Comparison of ENCODE assay signal across 34 cellular contexts in the genomic region with DNA sequence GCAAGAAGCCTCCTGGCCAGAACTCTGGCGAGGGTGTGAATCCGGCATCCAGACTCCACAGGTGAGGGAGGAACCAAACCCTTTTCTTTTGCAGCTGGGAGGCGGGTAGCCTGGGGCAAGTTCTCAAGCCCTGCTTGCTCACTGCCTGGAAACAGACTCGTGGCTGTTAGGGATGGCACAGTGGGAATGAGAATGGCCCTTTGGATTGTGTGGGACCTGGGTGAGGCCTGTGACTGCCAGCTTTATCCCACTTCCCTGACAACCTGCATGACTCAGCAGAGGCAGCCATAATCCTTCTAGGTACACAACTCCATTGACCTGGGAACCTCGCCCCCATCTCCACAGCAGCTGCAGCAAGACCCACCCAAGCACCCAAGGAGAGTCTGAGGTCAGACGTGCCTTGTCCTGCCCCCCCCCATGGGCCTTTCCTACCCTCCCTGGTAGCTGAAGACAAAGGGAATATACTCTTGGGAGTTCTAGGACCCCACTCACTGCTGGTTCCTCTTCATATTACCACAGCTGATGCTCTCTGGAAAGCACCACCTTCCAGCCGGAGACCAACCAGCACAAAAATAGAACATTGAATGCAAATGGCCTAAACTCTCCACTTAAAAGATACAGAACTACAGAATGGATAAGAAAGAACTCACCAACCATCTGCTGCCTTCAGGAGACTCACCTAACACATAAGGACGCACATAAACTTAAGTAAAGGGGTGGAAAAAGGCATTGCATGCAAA. TPM values are rescaled to one million over a fixed set of nuclear protein-coding genes. Genes with fewer than 3 reads are reported as not detected.
DNase-seq lines count a peak whose midpoint lies in the region; ATAC-seq and TF ChIP-seq lines count a peak whose summit lies in the region.
"Had no signal": no experiment of that assay in that cellular context is flagged by ENCODE, and none has a peak within 500 bp of the region (broad histone marks: within the 10 kb centered on the region; RNA-seq: fewer than 3 reads in every experiment).

No MANE protein-coding gene starts in this region.

- no peaks in the 10 kb centered on the region for H4K20me1 ChIP-seq in BLaER1

- H3K27ac Mint-ChIP-seq in activated B cell treated with CpG ODN at 0.5 μM for 24 hours (peak overlapping the region; percentile 69), osteocyte (ENCODE audit: unreplicated experiment) (no peak overlapping the region)
- H3K27ac Mint-ChIP-seq: activated naive CD4-positive, alpha-beta T cell treated with anti-CD3 and anti-CD28 coated beads, Interleukin-2, amount 50 U/mL, for 72 hours; T-helper 2 cell treated with Interferon-gamma antibody and Interleukin-4, amounts not matched to agents 5 μg/mL and 100 μg/mL, for 36 hours had no signal

- H3K9me3 Mint-ChIP-seq in activated B cell treated with CpG ODN at 0.5 μM for 24 hours, result peaks cover 2% of the 10 kb centered on the region
- peaks cover 12% of the 10 kb centered on the region for H3K9me3 Mint-ChIP-seq in osteocyte (ENCODE audit: unreplicated experiment)
- H3K9me3 Mint-ChIP-seq: T-helper 2 cell treated with Interferon-gamma antibody and Interleukin-4, amounts not matched to agents 5 μg/mL and 100 μg/mL, for 36 hours had no signal

- no peak overlapping the region for H3K4me3 ChIP-seq in BLaER1
- H3K4me3 ChIP-seq: colonic mucosa, left ventricle myocardium inferior, right atrium auricular region, stomach, tibial artery had no signal

- peaks cover 40% of the 10 kb centered on the region for H3K4me1 ChIP-seq in BLaER1
- H3K4me1 ChIP-seq: colonic mucosa, left ventricle myocardium inferior, stomach, tibial artery had no signal

- H3K27me3 Mint-ChIP-seq in activated B cell treated with CpG ODN at 0.5 μM for 24 hours, result no peaks in the 10 kb centered on the region
- peaks cover 4% of the 10 kb centered on the region for H3K27me3 Mint-ChIP-seq in osteocyte (ENCODE audit: unreplicated experiment)

- CTCF ChIA-PET in activated B cell treated with CpG ODN at 0.5 μM for 24 hours (lab: Charles Lee), result no interaction called here

- TF ChIP-seq CTCF in activated B cell treated with CpG ODN at 0.5 μM for 24 hours (IDR thresholded peaks at IDR 0.05), result no peak
- no peak for TF ChIP-seq CTCF in osteocyte (IDR thresholded peaks at IDR 0.05)

- H3K4me1 Mint-ChIP-seq in activated B cell treated with CpG ODN at 0.5 μM for 24 hours (peaks cover 59% of the 10 kb centered on the region), osteocyte (ENCODE audit: unreplicated experiment) (no peaks in the 10 kb centered on the region)

- POLR2A ChIA-PET in activated B cell treated with CpG ODN at 0.5 μM for 24 hours (lab: Charles Lee), result interaction anchor here (0.6 to 1.9 kb wide), 3 partner anchors 12 to 1635 kb away, joined by 3 to 5 read pairs (median 4); a partner anchor contains a TSS

- peak overlapping the region; percentile 69 for H3K4me3 Mint-ChIP-seq in activated B cell treated with CpG ODN at 0.5 μM for 24 hours
- H3K4me3 Mint-ChIP-seq in osteocyte (ENCODE audit: unreplicated experiment), result no peak overlapping the region
- H3K4me3 Mint-ChIP-seq: T-helper 2 cell treated with Interferon-gamma antibody and Interleukin-4, amounts not matched to agents 5 μg/mL and 100 μg/mL, for 36 hours had no signal

- no peak overlapping the region for H3K9ac ChIP-seq in BLaER1

- H3K27ac ChIP-seq in BLaER1, result no peak overlapping the region
- H3K27ac ChIP-seq: colonic mucosa, left ventricle myocardium inferior, right atrium auricular region, stomach, tibial artery had no signal

- ATAC-seq in HG03442 (IDR thresholded peaks at IDR 0.05; ENCODE audit: unreplicated experiment) (peak; percentile 55), activated B cell treated with CpG ODN at 0.5 μM for 24 hours (ENCODE audit: low read depth) (peak; percentile 26), left colon (peak; percentile 48)
- ATAC-seq: activated naive CD4-positive, alpha-beta T cell treated with anti-CD3 and anti-CD28 coated beads, Interleukin-2, amount 50 U/mL, for 72 hours had no signal

- intact Hi-C loops in activated B cell treated with CpG ODN at 0.5 μM for 24 hours (cut with micrococcal nuclease) (no loop called here), left colon (cut with DNase I, micrococcal nuclease) (no loop called here)

- no peaks in the 10 kb centered on the region for H3K36me3 Mint-ChIP-seq in activated B cell treated with CpG ODN at 0.5 μM for 24 hours (ENCODE audit: low read depth)
- no peaks in the 10 kb centered on the region for H3K36me3 Mint-ChIP-seq in osteocyte (ENCODE audit: unreplicated experiment)
- H3K36me3 Mint-ChIP-seq: activated naive CD4-positive, alpha-beta T cell treated with anti-CD3 and anti-CD28 coated beads, Interleukin-2, amount 50 U/mL, for 72 hours had no signal

- H3K4me2 ChIP-seq in BLaER1, result peak overlapping the region; percentile 48; the same call in 1 of the 2 replicates

- no peaks in the 10 kb centered on the region for H3K36me3 ChIP-seq in BLaER1
- H3K36me3 ChIP-seq: colonic mucosa, left ventricle myocardium inferior, right atrium auricular region, stomach, tibial artery had no signal

- no peaks in the 10 kb centered on the region for H3K9me3 ChIP-seq in BLaER1
- H3K9me3 ChIP-seq: colonic mucosa, right atrium auricular region, tibial artery had no signal

- no peaks in the 10 kb centered on the region for H3K27me3 ChIP-seq in BLaER1
- H3K27me3 ChIP-seq: colonic mucosa, right atrium auricular region, stomach, tibial artery had no signal

- in situ Hi-C loops in G401 (cut with HindIII; ENCODE audit: low sequenced_read_pairs), result no loop called here

- DNase-seq in activated B cell treated with CpG ODN at 0.5 μM for 24 hours (no peak), left colon (no peak), G401 (ENCODE audit: low spot score) (no peak), amniotic stem cell (lab: John Stamatoyannopoulos, UW) (no peak), osteocyte (ENCODE audit: extremely low spot score, unreplicated experiment) (no peak), NK-92 (lab: John Stamatoyannopoulos, UW; ENCODE audit: unreplicated experiment) (no peak)
- DNase-seq: activated CD4-positive, alpha-beta T cell treated with anti-CD3 and anti-CD28 coated beads for 48 hours; activated CD8-positive, alpha-beta memory T cell treated with anti-CD3 and anti-CD28 coated beads for 24 hours; activated T-cell treated with anti-CD3 and anti-CD28 coated beads for 4 hours; C1 segment of cervical spinal cord; colonic mucosa; DMS79; effector CD4-positive, alpha-beta T cell; GOT3; left ventricle myocardium inferior; MM.1S; NCI-H1417; NCI-H2029; NCI-H526 treated with DMSO at 0.1 percent for 48 hours; posterior cingulate gyrus; stimulated activated CD4-positive, alpha-beta T cell treated with anti-CD3 and anti-CD28 coated beads, Interleukin-1b, Interleukin-23, amount 100 ng/mL, for 48 hours; stomach; tibial artery had no signal

RNA-seq across cellular contexts. Expression of a gene that starts 5.1 kb away (rescaled TPM):
- not detected in 2 replicates for total RNA-seq in activated B cell treated with CpG ODN at 0.5 μM for 24 hours
- not detected for total RNA-seq in left colon
- not detected in 2 replicates for total RNA-seq in G401 (2014; rRNA removed; shearing (Covaris generic))
- not detected in 2 replicates for total RNA-seq in osteocyte
- total RNA-seq: activated naive CD4-positive, alpha-beta T cell treated with anti-CD3 and anti-CD28 coated beads, Interleukin-2, amount 50 U/mL, for 72 hours; aorta; cardiac septum; colonic mucosa; epithelial cell of proximal tubule; HT-29; left ventricle myocardium inferior; mesenteric fat pad; myocyte; right atrium auricular region; stomach had no signal

RNA-seq across cellular contexts. Expression of a gene that starts 35.6 kb away (rescaled TPM):
- total RNA-seq in activated B cell treated with CpG ODN at 0.5 μM for 24 hours, result 19.8 and 21.3 TPM in 2 replicates
- total RNA-seq in left colon, result 10 to 100 TPM; 11.8 to 14.6 TPM
- 58.0 and 80.7 TPM in 2 replicates for total RNA-seq in G401 (2014; rRNA removed; shearing (Covaris generic))
- 25.5 and 26.5 TPM in 2 replicates for total RNA-seq in osteocyte
